In genomic region chr7:17946591-17946990, GRCh38 we compare ENCODE assay signal across 9 cellular contexts. TPM values are rescaled to one million over a fixed set of nuclear protein-coding genes. Genes with fewer than 3 reads are reported as not detected.
DNase-seq lines count a peak whose midpoint lies in the region; ATAC-seq, FAIRE-seq and TF ChIP-seq lines count a peak whose summit lies in the region.
"Had no signal": no experiment of that assay in that cellular context is flagged by ENCODE, and none has a peak within 500 bp of the region (broad histone marks: within the 10 kb centered on the region; RNA-seq: fewer than 3 reads in every experiment).

No MANE protein-coding gene starts in this region.

- CTCF ChIA-PET in WTC11 (lab: Charles Lee), result no interaction called here

- H3K27me3 Mint-ChIP-seq in WTC11 (ENCODE audit: low read depth), result no peaks in the 10 kb centered on the region

- H3K9me3 Mint-ChIP-seq in WTC11, result no peaks in the 10 kb centered on the region

- H3K27ac Mint-ChIP-seq in WTC11, result no peak overlapping the region

- peak; percentile 68 for ATAC-seq in GM21381 (IDR thresholded peaks at IDR 0.05; ENCODE audit: unreplicated experiment)
- peak; percentile 89 for ATAC-seq in HG03442 (IDR thresholded peaks at IDR 0.05; ENCODE audit: unreplicated experiment)
- no peak for ATAC-seq in WTC11
- ATAC-seq: K562 had no signal

- no peak for TF ChIP-seq CTCF in WTC11 (IDR thresholded peaks at IDR 0.05)

- no peak for DNase-seq in GM12892 (ENCODE audit: insufficient read length)
- no peak for DNase-seq in NCI-H1048 (lab: John Stamatoyannopoulos, UW)
- DNase-seq in AG20443 (ENCODE audit: low spot score), result no peak
- DNase-seq in NCI-H748 (lab: John Stamatoyannopoulos, UW; ENCODE audit: unreplicated experiment), result no peak
- no peak for DNase-seq in WTC11 (ENCODE audit: low spot score)

- FAIRE-seq in GM12892 (lab: Jason Lieb, UNC), result peak; percentile 21
- FAIRE-seq in colon (lab: Jason Lieb, UNC), result peak; percentile 18
- FAIRE-seq: K562 had no signal

- TF ChIP-seq POLR2A in GM12892 (IDR thresholded peaks at IDR 0.05; ENCODE audit: low read depth, low read length), result no peak

- H3K4me3 Mint-ChIP-seq in WTC11, result no peak overlapping the region

- POLR2A ChIA-PET in WTC11 (lab: Charles Lee), result no interaction called here

- peaks cover 5% of the 10 kb centered on the region for H3K4me1 Mint-ChIP-seq in WTC11

- H3K36me3 Mint-ChIP-seq in WTC11, result no peaks in the 10 kb centered on the region

TF ChIP-seq in WTC11, 78 proteins besides CTCF, POLR2A, EP300 and RAD21:
- TF ChIP-seq RELA (CRISPR knock-in tag; IDR thresholded peaks at IDR 0.05; ENCODE audit: borderline replicate concordance), result no peak
- TF ChIP-seq CREM (CRISPR knock-in tag; IDR thresholded peaks at IDR 0.05), result no peak
- no peak for TF ChIP-seq MAX (CRISPR knock-in tag; IDR thresholded peaks at IDR 0.05)
- TF ChIP-seq SMAD4 (CRISPR knock-in tag; IDR thresholded peaks at IDR 0.05), result no peak
- TF ChIP-seq ZNF263 (CRISPR knock-in tag; IDR thresholded peaks at IDR 0.05; ENCODE audit: low read depth), result no peak
- TF ChIP-seq FOXJ3 (CRISPR knock-in tag; IDR thresholded peaks at IDR 0.05; ENCODE audit: borderline replicate concordance), result no peak
- TF ChIP-seq ZNF512 (CRISPR knock-in tag; IDR thresholded peaks at IDR 0.05; ENCODE audit: borderline replicate concordance), result no peak
- no peak for TF ChIP-seq NR3C1 (CRISPR knock-in tag; conservative IDR thresholded peaks at IDR 0.05; ENCODE audit: low read depth)
- no peak for TF ChIP-seq JAZF1 (CRISPR knock-in tag; IDR thresholded peaks at IDR 0.05)
- TF ChIP-seq FOXP4 (CRISPR knock-in tag; IDR thresholded peaks at IDR 0.05), result no peak
- no peak for TF ChIP-seq FOXP1 (CRISPR knock-in tag; IDR thresholded peaks at IDR 0.05; ENCODE audit: borderline replicate concordance)
- no peak for TF ChIP-seq SMAD3 (CRISPR knock-in tag; IDR thresholded peaks at IDR 0.05; ENCODE audit: borderline replicate concordance)
- TF ChIP-seq E2F5 (CRISPR knock-in tag; IDR thresholded peaks at IDR 0.05), result no peak
TF ChIP-seq in WTC11: peak in this region for 0.

RNA-seq across cellular contexts. Expression of gene SNX13, which starts 6.3 kb away (rescaled TPM):
- 7.0 TPM for polyA plus RNA-seq in GM12892 (2012; ENCODE audit: missing spikeins)
- total RNA-seq in WTC11 (2021), result 27.5 to 30.0 TPM (median 29.3 TPM) in 3 replicates
